Comparison of ENCODE assay signal across 12 cellular contexts in the genomic region with DNA sequence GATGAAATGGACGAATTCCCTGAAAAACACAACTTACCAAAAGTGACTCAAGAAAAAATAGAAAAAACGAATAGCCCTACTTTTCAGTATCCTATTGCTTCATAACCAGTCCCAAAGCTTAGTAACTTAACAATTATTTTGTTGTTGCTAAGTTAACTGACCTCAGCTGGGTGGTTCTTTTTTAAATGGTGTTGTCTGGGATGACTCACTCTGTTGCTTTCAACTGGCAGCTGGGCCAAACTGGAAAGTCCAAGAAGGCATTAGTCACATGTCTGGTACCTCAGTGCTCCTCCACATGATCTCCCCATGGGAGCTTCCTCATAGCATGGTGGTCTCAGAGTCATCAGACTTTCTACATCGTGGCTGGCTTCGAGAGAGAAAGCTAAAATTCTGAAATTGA. TPM values are rescaled to one million over a fixed set of nuclear protein-coding genes. Genes with fewer than 3 reads are reported as not detected.
DNase-seq lines count a peak whose midpoint lies in the region; ATAC-seq and TF ChIP-seq lines count a peak whose summit lies in the region.
"Had no signal": no experiment of that assay in that cellular context is flagged by ENCODE, and none has a peak within 500 bp of the region (broad histone marks: within the 10 kb centered on the region; RNA-seq: fewer than 3 reads in every experiment).

No MANE protein-coding gene starts in this region.

- in situ Hi-C loops in GM23248 (cut with MboI) = no loop called here

- POLR2A ChIA-PET in CD8-positive, alpha-beta memory T cell (lab: Charles Lee) = no interaction called here

- DNase-seq in GM23248 (peak; percentile 73), NCI-H69 (lab: John Stamatoyannopoulos, UW) (peak; percentile 9), posterior vena cava (ENCODE audit: low spot score) (peak; percentile 5), KG1 (lab: John Stamatoyannopoulos, UW) (no peak), body of pancreas (no peak)
- no peak for DNase-seq in CD8-positive, alpha-beta memory T cell
- DNase-seq: heart left ventricle, NCI-H187 treated with DMSO at 0.1 percent for 48 hours had no signal

- TF ChIP-seq CTCF in body of pancreas (IDR thresholded peaks at IDR 0.05) = no peak

- H3K4me3 ChIP-seq in GM23248 = no peak overlapping the region
- no peak overlapping the region for H3K4me3 ChIP-seq in CD8-positive, alpha-beta memory T cell (ENCODE audit: low read length)
- H3K4me3 ChIP-seq in body of pancreas = no peak overlapping the region
- H3K4me3 ChIP-seq: heart left ventricle had no signal

- H3K36me3 Mint-ChIP-seq in CD8-positive, alpha-beta memory T cell = peaks cover 0 to 8% (median 0%) of the 10 kb centered on the region in 3 donors

- no peak overlapping the region for H3K27ac Mint-ChIP-seq in CD8-positive, alpha-beta memory T cell
- H3K27ac Mint-ChIP-seq: stimulated activated naive CD8-positive, alpha-beta T cell treated with anti-CD3 and anti-CD28 coated beads, Interleukin-15, Interleukin-2, amounts not matched to agents 100 ng/mL and 50 ng/mL, for 24 hours had no signal

- no peak overlapping the region for H3K9ac ChIP-seq in GM23248

- 2 to 4% methylated on average over 4 of the region's 4 CpGs for WGBS in GM23248 (ENCODE audit: low coverage in 1 of 2, low lambda C conversion rate in 2 of 2, missing lambda C conversion rate in 2 of 2), 2 experiments
- 43 to 45% methylated on average over 4 of the region's 4 CpGs for WGBS in body of pancreas, 2 donors

- no peaks in the 10 kb centered on the region for H3K36me3 ChIP-seq in GM23248 (ENCODE audit: low read depth)
- no peaks in the 10 kb centered on the region for H3K36me3 ChIP-seq in CD8-positive, alpha-beta memory T cell (ENCODE audit: insufficient read depth, low read length)
- H3K36me3 ChIP-seq in body of pancreas (replicated peaks in 1 of 2; ENCODE audit: insufficient read depth in 1 of 2, low read depth in 2 of 2) = no peaks in the 10 kb centered on the region
- H3K36me3 ChIP-seq: heart left ventricle had no signal

- H3K27me3 Mint-ChIP-seq in CD8-positive, alpha-beta memory T cell = peaks cover 9 to 23% of the 10 kb centered on the region in 2 donors

- H3K27me3 ChIP-seq in GM23248 (replicated peaks; ENCODE audit: insufficient read depth) (no peaks in the 10 kb centered on the region), body of pancreas (no peaks in the 10 kb centered on the region)
- H3K27me3 ChIP-seq in CD8-positive, alpha-beta memory T cell (ENCODE audit: insufficient read depth, low read length, poor library complexity, severe bottlenecking) = no peaks in the 10 kb centered on the region

- H3K27ac ChIP-seq in GM23248 = peak overlapping the region; percentile 34
- no peak overlapping the region for H3K27ac ChIP-seq in CD8-positive, alpha-beta memory T cell (ENCODE audit: low read depth, low read length)
- H3K27ac ChIP-seq in body of pancreas = no peak overlapping the region
- H3K27ac ChIP-seq: heart left ventricle had no signal

- peaks cover 42 to 57% (median 49%) of the 10 kb centered on the region in 5 donors for H3K9me3 Mint-ChIP-seq in CD8-positive, alpha-beta memory T cell

- peaks cover 20% of the 10 kb centered on the region for H3K9me3 ChIP-seq in GM23248 (ENCODE audit: low read depth)
- peaks cover 9% of the 10 kb centered on the region for H3K9me3 ChIP-seq in CD8-positive, alpha-beta memory T cell (ENCODE audit: low read length)
- peaks cover 0 to 24% (median 0%) of the 10 kb centered on the region in 3 donors for H3K9me3 ChIP-seq in body of pancreas

- H3K79me2 ChIP-seq in GM23248 (ENCODE audit: insufficient read depth) = no peaks in the 10 kb centered on the region

- ATAC-seq in esophagus mucosa (peak; percentile 79), HG03432 (IDR thresholded peaks at IDR 0.05; ENCODE audit: unreplicated experiment) (no peak), body of pancreas (no peak)
- ATAC-seq: activated naive CD4-positive, alpha-beta T cell treated with anti-CD3 and anti-CD28 coated beads, Interleukin-2, amount 50 U/mL, for 72 hours had no signal

- no peaks in the 10 kb centered on the region for H3K9me2 ChIP-seq in GM23248 (ENCODE audit: insufficient read depth)

- no peak overlapping the region for H3K4me2 ChIP-seq in GM23248 (ENCODE audit: unreplicated experiment)

- no peaks in the 10 kb centered on the region for H3K4me1 Mint-ChIP-seq in CD8-positive, alpha-beta memory T cell

- H3K4me1 ChIP-seq in GM23248 (ENCODE audit: insufficient read depth) = no peaks in the 10 kb centered on the region
- no peaks in the 10 kb centered on the region for H3K4me1 ChIP-seq in CD8-positive, alpha-beta memory T cell (ENCODE audit: insufficient read depth, low read length)
- H3K4me1 ChIP-seq in body of pancreas = no peaks in the 10 kb centered on the region
- H3K4me1 ChIP-seq: heart left ventricle had no signal

- no peaks in the 10 kb centered on the region for H4K20me1 ChIP-seq in GM23248 (ENCODE audit: insufficient read depth)

- H3K4me3 Mint-ChIP-seq in CD8-positive, alpha-beta memory T cell = no peak overlapping the region
- H3K4me3 Mint-ChIP-seq: stimulated activated naive CD8-positive, alpha-beta T cell treated with anti-CD3 and anti-CD28 coated beads, Interleukin-15, Interleukin-2, amounts not matched to agents 100 ng/mL and 50 ng/mL, for 24 hours had no signal

- TF ChIP-seq POLR2A in body of pancreas (IDR thresholded peaks at IDR 0.05) = no peak

- intact Hi-C loops in posterior vena cava (cut with DNase I) (no loop called here), body of pancreas (cut with DNase I) (no loop called here)

- H3F3A ChIP-seq in GM23248 (ENCODE audit: insufficient read depth) = peaks cover 12% of the 10 kb centered on the region

- no peak overlapping the region for H2AFZ ChIP-seq in GM23248

- CTCF ChIA-PET in CD8-positive, alpha-beta memory T cell (lab: Charles Lee) = no interaction called here

RNA-seq across cellular contexts. Expression of a gene that starts 47.8 kb away (rescaled TPM):
- total RNA-seq in GM23248 (2014; rRNA removed; shearing (Covaris generic)) = 132 and 141 TPM in 2 replicates
- polyA plus RNA-seq in GM23248 (2016; fragmentation: Nextera tagmentation; extraction: Ambion mirVana) = 61.3 and 62.0 TPM in 2 replicates
- total RNA-seq in esophagus mucosa (3.5 TPM), posterior vena cava (10 to 100 TPM; 27.1 to 62.0 TPM), body of pancreas (10 to 100 TPM in 1 of 2 donors, 1 to 10 TPM in 1; 9.1 to 19.1 TPM)
- total RNA-seq in CD8-positive, alpha-beta memory T cell = not detected
- not detected for polyA plus RNA-seq in CD8-positive, alpha-beta memory T cell
- total RNA-seq: activated naive CD4-positive, alpha-beta T cell treated with anti-CD3 and anti-CD28 coated beads, Interleukin-2, amount 50 U/mL, for 72 hours had no signal

Comparison
In these comparisons a context has a peak if more than half of its experiments do, and no peak if none do; other contexts are left out.
1. DNase-seq: peak in GM23248 (single experiment), NCI-H69 (single experiment) and posterior vena cava (single experiment); none in KG1 (single experiment), CD8-positive, alpha-beta memory T cell (0 of 5) and body of pancreas (0 of 4).